Comparison of ENCODE assay signal across 12 cellular contexts in the genomic region with DNA sequence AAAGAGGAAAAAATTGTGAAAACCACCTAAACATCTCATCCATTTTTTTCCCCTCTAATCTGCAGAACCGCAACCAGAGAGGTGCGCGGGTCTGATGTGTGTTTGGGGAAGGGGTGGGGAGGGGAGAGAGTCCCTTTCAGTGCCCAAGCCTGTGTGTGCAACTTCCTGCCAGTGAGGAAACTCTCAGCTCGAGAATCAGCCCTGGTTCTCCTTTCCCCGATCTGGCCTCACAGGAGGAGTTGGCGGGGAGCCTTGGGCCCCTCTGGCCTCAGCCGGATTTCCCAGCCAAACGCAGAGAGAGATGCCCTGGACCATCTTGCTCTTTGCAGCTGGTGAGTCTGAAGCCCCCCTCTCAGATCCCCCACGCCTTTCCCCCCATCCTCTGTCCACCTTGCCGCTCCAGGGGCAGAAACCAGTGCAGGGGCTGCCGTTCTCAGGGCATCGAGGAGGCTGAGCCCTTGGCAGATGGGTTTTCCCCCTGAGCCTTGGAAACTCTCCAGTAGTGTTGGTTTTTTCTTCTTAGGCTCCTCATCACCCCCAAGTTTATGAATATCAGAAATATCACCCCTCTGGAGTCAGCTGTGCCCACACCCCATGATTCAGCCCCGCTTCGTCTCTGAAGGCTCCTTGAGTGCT. TPM values are rescaled to one million over a fixed set of nuclear protein-coding genes. Genes with fewer than 3 reads are reported as not detected.
DNase-seq lines count a peak whose midpoint lies in the region; ATAC-seq, FAIRE-seq and TF ChIP-seq lines count a peak whose summit lies in the region.
"Had no signal": no experiment of that assay in that cellular context is flagged by ENCODE, and none has a peak within 500 bp of the region (broad histone marks: within the 10 kb centered on the region; RNA-seq: fewer than 3 reads in every experiment).

A gene with protein sequence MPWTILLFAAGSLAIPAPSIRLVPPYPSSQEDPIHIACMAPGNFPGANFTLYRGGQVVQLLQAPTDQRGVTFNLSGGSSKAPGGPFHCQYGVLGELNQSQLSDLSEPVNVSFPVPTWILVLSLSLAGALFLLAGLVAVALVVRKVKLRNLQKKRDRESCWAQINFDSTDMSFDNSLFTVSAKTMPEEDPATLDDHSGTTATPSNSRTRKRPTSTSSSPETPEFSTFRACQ (plus strand): TSS at position 208 of the 636 bp plus-strand sequence. CDS start 94 bp downstream, at position 302.

- peak within 1 kb of the TSS; percentile 26 for H3K4me3 Mint-ChIP-seq in CD8-positive, alpha-beta T cell
- H3K4me3 Mint-ChIP-seq in nephron = peak within 1 kb of the TSS; percentile 17 to 88 (median 84)
- H3K4me3 Mint-ChIP-seq: GM23338 had no signal

- FAIRE-seq in GM19239 (lab: Jason Lieb, UNC) = peak; percentile 62

- H3K36me3 ChIP-seq in CD8-positive, alpha-beta T cell (ENCODE audit: insufficient read depth, low read length) = no peaks in the 10 kb centered on the region
- H3K36me3 ChIP-seq: SJCRH30 had no signal

- no peak within 1 kb of the TSS for H3K27ac Mint-ChIP-seq in CD8-positive, alpha-beta T cell
- H3K27ac Mint-ChIP-seq in activated naive CD4-positive, alpha-beta T cell treated with anti-CD3 and anti-CD28 coated beads, Interleukin-2, amount 50 U/mL, for 72 hours = peak within 1 kb of the TSS in 1 of 2 donors; percentile 92
- peak within 1 kb of the TSS; percentile 42 to 98 (median 93) for H3K27ac Mint-ChIP-seq in nephron
- H3K27ac Mint-ChIP-seq: GM23338 had no signal

- H3K27me3 Mint-ChIP-seq in CD8-positive, alpha-beta T cell (ENCODE audit: low read depth) = no peaks in the 10 kb centered on the region
- H3K27me3 Mint-ChIP-seq in nephron (ENCODE audit: low read depth) = no peaks in the 10 kb centered on the region

- H3K4me1 Mint-ChIP-seq in CD8-positive, alpha-beta T cell (ENCODE audit: low read depth) = peaks cover 3% of the 10 kb centered on the region
- H3K4me1 Mint-ChIP-seq in nephron = peaks cover 5% of the 10 kb centered on the region
- H3K4me1 Mint-ChIP-seq: GM23338 had no signal

- peak; percentile 11 for ATAC-seq in CD8-positive, alpha-beta T cell
- ATAC-seq in activated naive CD4-positive, alpha-beta T cell treated with anti-CD3 and anti-CD28 coated beads, Interleukin-2, amount 50 U/mL, for 72 hours = peak; percentile 64 to 73
- ATAC-seq in HG02981 (IDR thresholded peaks at IDR 0.05; ENCODE audit: unreplicated experiment) = no peak
- ATAC-seq in HG03108 (IDR thresholded peaks at IDR 0.05; ENCODE audit: unreplicated experiment) = no peak
- ATAC-seq: GM23338 had no signal

- peaks cover 9% of the 10 kb centered on the region for H3K9me3 Mint-ChIP-seq in CD8-positive, alpha-beta T cell
- H3K9me3 Mint-ChIP-seq in activated naive CD4-positive, alpha-beta T cell treated with anti-CD3 and anti-CD28 coated beads, Interleukin-2, amount 50 U/mL, for 72 hours = peaks cover 4 to 6% of the 10 kb centered on the region in 2 donors
- H3K9me3 Mint-ChIP-seq in nephron = peaks cover 14% of the 10 kb centered on the region

- CTCF ChIA-PET in CD8-positive, alpha-beta T cell (lab: Charles Lee) = interaction anchor here (0.7 kb wide), 1 partner anchor 51 kb away, joined by 3 read pairs; no protein-coding TSS in a partner anchor

- POLR2A ChIA-PET in CD8-positive, alpha-beta T cell (lab: Charles Lee) = no interaction called here

- DNase-seq in CD8-positive, alpha-beta T cell = no peak
- DNase-seq in GM19239 (ENCODE audit: insufficient read length, low spot score) = no peak
- DNase-seq in activated naive CD4-positive, alpha-beta T cell treated with anti-CD3 and anti-CD28 coated beads, Interleukin-2, amount 50 U/mL, for 72 hours (ENCODE audit: low spot score in 2 of 2) = no peak
- no peak for DNase-seq in stimulated activated CD4-positive, alpha-beta T cell treated with anti-CD3 and anti-CD28 coated beads, Interleukin-4, amount 100 ng/mL, for 24 hours
- DNase-seq: NCI-H2227 treated with DMSO at 0.1 percent for 48 hours; SJCRH30; stimulated activated CD4-positive, alpha-beta T cell treated with anti-CD3 and anti-CD28 coated beads, Interleukin-4, amount 100 ng/mL, for 1 hour had no signal

- H3K27ac ChIP-seq in CD8-positive, alpha-beta T cell (ENCODE audit: low read depth, low read length) = no peak within 1 kb of the TSS
- H3K27ac ChIP-seq: SJCRH30 had no signal

- no peak within 1 kb of the TSS for H3K4me3 ChIP-seq in CD8-positive, alpha-beta T cell (ENCODE audit: low read depth, low read length)
- H3K4me3 ChIP-seq: GM23338, SJCRH30 had no signal

- TF ChIP-seq CTCF in CD8-positive, alpha-beta T cell (IDR thresholded peaks at IDR 0.05) = no peak
- TF ChIP-seq CTCF in nephron (IDR thresholded peaks at IDR 0.05; ENCODE audit: unreplicated experiment in 3 of 3) = no peak

- peaks cover 4% of the 10 kb centered on the region for H3K36me3 Mint-ChIP-seq in CD8-positive, alpha-beta T cell
- H3K36me3 Mint-ChIP-seq in activated naive CD4-positive, alpha-beta T cell treated with anti-CD3 and anti-CD28 coated beads, Interleukin-2, amount 50 U/mL, for 72 hours = peaks cover 0 to 7% of the 10 kb centered on the region in 2 donors
- no peaks in the 10 kb centered on the region for H3K36me3 Mint-ChIP-seq in nephron (ENCODE audit: low read depth)

- H3K9me3 ChIP-seq in CD8-positive, alpha-beta T cell (ENCODE audit: low read length) = peaks cover 3% of the 10 kb centered on the region

- H3K4me1 ChIP-seq in CD8-positive, alpha-beta T cell (ENCODE audit: insufficient read depth, low read length) = peaks cover 4% of the 10 kb centered on the region
- H3K4me1 ChIP-seq: SJCRH30 had no signal

- intact Hi-C loops in CD8-positive, alpha-beta T cell (cut with DNase I, micrococcal nuclease) = no loop called here

- no peaks in the 10 kb centered on the region for H3K27me3 ChIP-seq in CD8-positive, alpha-beta T cell (ENCODE audit: insufficient read depth, low read length)
- H3K27me3 ChIP-seq: SJCRH30 had no signal

RNA-seq across cellular contexts. Expression of the gene that starts here (rescaled TPM):
- not detected for total RNA-seq in CD8-positive, alpha-beta T cell
- 1 to 10 TPM; 3.5 to 6.4 TPM for total RNA-seq in activated naive CD4-positive, alpha-beta T cell treated with anti-CD3 and anti-CD28 coated beads, Interleukin-2, amount 50 U/mL, for 72 hours
- total RNA-seq: GM23338, LHCN-M2, SJCRH30 had no signal

Comparison
In these comparisons a context has a peak if more than half of its experiments do, and no peak if none do; other contexts are left out.
1. Peak in ATAC-seq in CD8-positive, alpha-beta T cell; RNA of the gene not detected or under 1 TPM.
2. ATAC-seq: peak in activated naive CD4-positive, alpha-beta T cell treated with anti-CD3 and anti-CD28 coated beads, Interleukin-2, amount 50 U/mL, for 72 hours (2 of 2); none in HG02981 (single experiment) and HG03108 (single experiment).